In genomic region chr5:32229586-32229985, GRCh38 we compare ENCODE assay signal across 28 cellular contexts.
"Had no signal": no experiment of that assay in that cellular context is flagged by ENCODE, and none has a peak within 500 bp of the region (broad histone marks: within the 10 kb centered on the region; RNA-seq: fewer than 3 reads in every experiment).

No MANE protein-coding gene starts in this region.

- H3K9me3 Mint-ChIP-seq: activated naive CD8-positive, alpha-beta T cell treated with anti-CD3 and anti-CD28 coated beads for 36 hours; activated T-cell treated with anti-CD3 and anti-CD28 coated beads, Interleukin-2, amount 50 U/mL, for 24 hours; activated T-helper 17 cell treated with anti-CD3 and anti-CD28 coated beads, Interleukin-2, amount 50 U/mL, for 72 hours; nephron had no signal

- H3K4me3 ChIP-seq: esophagus squamous epithelium, heart left ventricle, lung, ovary, psoas muscle, right atrium auricular region, stomach, suprapubic skin, tibial nerve had no signal

- H3K27ac ChIP-seq: esophagus squamous epithelium, neutrophil, ovary, psoas muscle, right atrium auricular region, suprapubic skin had no signal

- ATAC-seq: activated T-helper 17 cell treated with anti-CD3 and anti-CD28 coated beads, Interleukin-2, amount 50 U/mL, for 72 hours; heart left ventricle; left cardiac atrium; psoas muscle; T-helper 17 cell had no signal

- H3K9me3 ChIP-seq: esophagus squamous epithelium, heart left ventricle, neutrophil, ovary, psoas muscle, right atrium auricular region, stomach, suprapubic skin, tibial nerve had no signal

- H3K27me3 Mint-ChIP-seq: activated naive CD8-positive, alpha-beta T cell treated with anti-CD3 and anti-CD28 coated beads for 36 hours; activated T-cell treated with anti-CD3 and anti-CD28 coated beads, Interleukin-2, amount 50 U/mL, for 24 hours; activated T-helper 17 cell treated with anti-CD3 and anti-CD28 coated beads, Interleukin-2, amount 50 U/mL, for 72 hours; T-helper 17 cell had no signal

- H3K4me1 Mint-ChIP-seq: activated T-helper 17 cell treated with anti-CD3 and anti-CD28 coated beads, Interleukin-2, amount 50 U/mL, for 72 hours had no signal

- H3K27me3 ChIP-seq: esophagus squamous epithelium, heart left ventricle, neutrophil, ovary, right atrium auricular region, stomach, suprapubic skin, tibial nerve had no signal

- H3K4me3 Mint-ChIP-seq: activated naive CD8-positive, alpha-beta T cell treated with anti-CD3 and anti-CD28 coated beads for 36 hours; activated T-cell treated with anti-CD3 and anti-CD28 coated beads, Interleukin-2, amount 50 U/mL, for 24 hours; activated T-helper 17 cell treated with anti-CD3 and anti-CD28 coated beads, Interleukin-2, amount 50 U/mL, for 72 hours; nephron; T-helper 17 cell had no signal

- H3K27ac Mint-ChIP-seq: activated naive CD8-positive, alpha-beta T cell treated with anti-CD3 and anti-CD28 coated beads for 36 hours had no signal

- H3K36me3 ChIP-seq: ovary had no signal

- FAIRE-seq: astrocyte, urothelium cell line had no signal

- DNase-seq: activated CD4-positive, alpha-beta T cell treated with anti-CD3 and anti-CD28 coated beads for 48 hours; activated CD8-positive, alpha-beta memory T cell treated with anti-CD3 and anti-CD28 coated beads for 24 hours; activated CD8-positive, alpha-beta memory T cell treated with anti-CD3 and anti-CD28 coated beads, Interleukin-2, amount 50 U/mL, for 4 hours; activated naive CD4-positive, alpha-beta T cell; activated naive CD8-positive, alpha-beta T cell treated with anti-CD3 and anti-CD28 coated beads for 36 hours; activated T-cell treated with anti-CD3 and anti-CD28 coated beads, Interleukin-2, amount 50 U/mL, for 24 hours; central memory CD4-positive, alpha-beta T cell; dermis blood vessel endothelial cell; effector memory CD4-positive, alpha-beta T cell; esophagus squamous epithelium; heart left ventricle; islet precursor cell; left cardiac atrium; midbrain; ovary; psoas muscle; stimulated activated CD4-positive, alpha-beta T cell treated with anti-CD3 and anti-CD28 coated beads, Interleukin-1b, Interleukin-23, amount 100 ng/mL, for 48 hours; stomach; T-helper 17 cell had no signal
